8 cellular contexts compared by ENCODE assay signal in the genomic region with DNA sequence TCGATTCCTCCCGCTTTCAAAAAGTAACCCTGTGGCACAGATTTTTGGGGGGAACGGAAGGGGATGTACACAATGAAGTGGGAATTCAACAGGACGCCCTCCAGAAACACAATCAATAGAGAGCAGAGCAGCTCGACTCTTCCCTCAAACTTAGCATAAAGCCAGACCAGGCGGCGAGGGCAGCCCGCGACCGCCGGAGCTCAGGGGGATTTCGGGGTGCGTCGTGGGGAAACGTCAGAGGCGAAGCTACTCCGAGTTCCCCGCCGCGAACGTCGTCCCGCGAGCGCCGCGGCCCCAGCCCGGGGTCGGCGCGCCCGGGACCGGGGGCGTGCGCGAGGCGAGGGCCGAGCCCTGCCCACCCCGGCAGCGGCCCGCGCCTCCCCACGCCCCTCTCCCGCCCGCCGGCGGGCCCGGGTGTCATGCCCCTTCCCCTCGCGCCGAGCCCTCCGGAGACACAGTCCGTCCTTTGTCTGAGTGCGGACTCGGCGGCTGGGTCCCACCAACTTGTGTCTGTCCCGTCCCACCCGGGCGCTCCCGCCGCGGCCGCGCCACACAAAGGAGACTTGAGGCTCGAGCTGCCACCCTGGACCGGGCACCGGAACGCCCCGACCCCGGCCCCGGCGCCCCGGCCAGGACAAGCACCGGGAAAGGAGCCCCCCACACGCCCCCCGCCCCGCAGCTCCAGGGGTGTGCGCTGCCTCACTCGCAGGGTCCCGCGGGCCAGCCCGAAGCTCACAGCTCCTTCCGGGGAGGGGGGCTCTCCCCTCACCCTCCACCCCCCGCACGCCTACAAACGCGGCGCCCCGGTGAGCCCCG. TPM values are rescaled to one million over a fixed set of nuclear protein-coding genes. Genes with fewer than 3 reads are reported as not detected.
DNase-seq lines count a peak whose midpoint lies in the region; ATAC-seq and TF ChIP-seq lines count a peak whose summit lies in the region.

No MANE protein-coding gene starts in this region.

- TF ChIP-seq EP300 in gastroesophageal sphincter (IDR thresholded peaks at IDR 0.05) (no peak), suprapubic skin (IDR thresholded peaks at IDR 0.05) (no peak)

- peak overlapping the region; percentile 94 for H3K14ac ChIP-seq in neuronal stem cell (ENCODE audit: low read length)

- DNase-seq in NCI-H1694 (lab: John Stamatoyannopoulos, UW) (peak; percentile 47), NCI-H1694 treated with DMSO at 0.1 percent for 48 hours (lab: John Stamatoyannopoulos, UW) (no peak), neuronal stem cell (ENCODE audit: low spot score) (peak; percentile 44), suprapubic skin (ENCODE audit: low spot score in 2 of 2) (peak; percentile 79 to 83)
- DNase-seq in activated T-helper 9 cell treated with anti-CD3 and anti-CD28 coated beads, Interleukin-2, amount 50 U/mL, for 16 hours (ENCODE audit: low read depth): peak; percentile 41

- peaks cover 27% of the 10 kb centered on the region for H3K4me1 ChIP-seq in OCI-LY1 (ENCODE audit: insufficient read depth, low read length, severe bottlenecking)
- H3K4me1 ChIP-seq in gastroesophageal sphincter: peaks cover 0 to 16% (median 0%) of the 10 kb centered on the region in 3 donors
- peaks cover 1 to 10% of the 10 kb centered on the region in 2 donors for H3K4me1 ChIP-seq in neuronal stem cell (ENCODE audit: control insufficient read depth in 2 of 2, insufficient read depth in 1 of 2, low read depth in 1 of 2, low read length in 2 of 2)
- H3K4me1 ChIP-seq in suprapubic skin: peaks cover 16% of the 10 kb centered on the region

- no peak for TF ChIP-seq POLR2A in gastroesophageal sphincter (IDR thresholded peaks at IDR 0.05)
- TF ChIP-seq POLR2A in suprapubic skin (IDR thresholded peaks at IDR 0.05): no peak

- H3K4me3 ChIP-seq in OCI-LY1 (ENCODE audit: low read depth, low read length, poor library complexity, severe bottlenecking): peak overlapping the region; percentile 83
- H3K4me3 ChIP-seq in gastroesophageal sphincter: peak overlapping the region; percentile 45 to 95
- H3K4me3 ChIP-seq in neuronal stem cell (ENCODE audit: low read length in 2 of 2): peak overlapping the region; percentile 91 to 97
- H3K4me3 ChIP-seq in suprapubic skin: peak overlapping the region; percentile 99

- peak overlapping the region; percentile 91 for H2AK5ac ChIP-seq in neuronal stem cell (ENCODE audit: low read depth, low read length)

- H3K36me3 ChIP-seq in OCI-LY1 (ENCODE audit: insufficient read depth, low read length) (peaks cover 5% of the 10 kb centered on the region), gastroesophageal sphincter (no peaks in the 10 kb centered on the region), neuronal stem cell (replicated peaks in 1 of 2; ENCODE audit: control insufficient read depth in 2 of 2, insufficient read depth in 2 of 2, low read length in 2 of 2) (peaks cover 0 to 16% of the 10 kb centered on the region in 2 donors), suprapubic skin (no peaks in the 10 kb centered on the region)

- no peak overlapping the region for H2BK12ac ChIP-seq in neuronal stem cell (ENCODE audit: low read length)

- H4K91ac ChIP-seq in neuronal stem cell (ENCODE audit: low read depth, low read length, poor library complexity): no peak overlapping the region

- peaks cover 52% of the 10 kb centered on the region for H3K79me2 ChIP-seq in OCI-LY1 (ENCODE audit: insufficient read depth, low read length)

- peak overlapping the region; percentile 97 for H3K18ac ChIP-seq in neuronal stem cell (ENCODE audit: low read length)

- H2BK120ac ChIP-seq in neuronal stem cell (ENCODE audit: low read depth, low read length): no peak overlapping the region

- H2BK15ac ChIP-seq in neuronal stem cell (ENCODE audit: low read length): peak overlapping the region; percentile 54

- H3K9ac ChIP-seq in OCI-LY1 (ENCODE audit: low read length): peak overlapping the region; percentile 99
- H3K9ac ChIP-seq in neuronal stem cell (ENCODE audit: low read depth, low read length, poor library complexity): peak overlapping the region; percentile 95

- WGBS in gastroesophageal sphincter (ENCODE audit: low coverage in 1 of 2), 2 donors: 0% methylated on average over 3 to 5 of the region's 90 CpGs
- no CpG with 5 or more reads among the region's 90 CpGs for WGBS in neuronal stem cell (ENCODE audit: extremely low coverage in 2 of 2, insufficient read length in 2 of 2, insufficient replicate concordance in 1 of 2), 2 donors
- 0% methylated on average over 9 of the region's 90 CpGs for WGBS in suprapubic skin

- H3K4ac ChIP-seq in neuronal stem cell (ENCODE audit: low read length): no peak overlapping the region

- peaks cover 5% of the 10 kb centered on the region; the same call in 1 of the 2 replicates for H3F3A ChIP-seq in OCI-LY1 (ENCODE audit: insufficient read depth, low read length)

- H2AFZ ChIP-seq in OCI-LY1 (ENCODE audit: low read length) (no peak overlapping the region), neuronal stem cell (ENCODE audit: low read length) (peak overlapping the region; percentile 96)

- H4K20me1 ChIP-seq in OCI-LY1 (ENCODE audit: insufficient read depth, low read length): peaks cover 8% of the 10 kb centered on the region; the same call in 1 of the 2 replicates

- H3K9me3 ChIP-seq in OCI-LY1 (ENCODE audit: low read length) (no peaks in the 10 kb centered on the region), gastroesophageal sphincter (no peaks in the 10 kb centered on the region), neuronal stem cell (replicated peaks in 1 of 2; ENCODE audit: control insufficient read depth in 2 of 2, insufficient read depth in 1 of 2, low read depth in 1 of 2, low read length in 2 of 2) (no peaks in the 10 kb centered on the region), suprapubic skin (no peaks in the 10 kb centered on the region)

- H3K23ac ChIP-seq in neuronal stem cell (ENCODE audit: low read depth, low read length, poor library complexity): peak overlapping the region; percentile 93

- no peak overlapping the region for H4K8ac ChIP-seq in neuronal stem cell (ENCODE audit: low read depth, low read length)

- ATAC-seq in HG02885 (IDR thresholded peaks at IDR 0.05; ENCODE audit: poor library complexity, unreplicated experiment) (peak; percentile 27), gastroesophageal sphincter (peak; percentile 5)

- H3K27ac ChIP-seq in OCI-LY1 (ENCODE audit: low read depth, low read length, poor library complexity, severe bottlenecking) (peak overlapping the region; percentile 50), gastroesophageal sphincter (peak overlapping the region in 3 of 4 donors; percentile 90 to 97 (median 94)), neuronal stem cell (replicated peaks; ENCODE audit: low read length) (peak overlapping the region; percentile 79), suprapubic skin (peak overlapping the region; percentile 82)

- H3K9me2 ChIP-seq in OCI-LY1 (ENCODE audit: low read depth, low read length): no peaks in the 10 kb centered on the region

- TF ChIP-seq CTCF in OCI-LY1 (IDR thresholded peaks at IDR 0.05; ENCODE audit: low read length): no peak
- TF ChIP-seq CTCF in gastroesophageal sphincter (IDR thresholded peaks at IDR 0.05): no peak
- TF ChIP-seq CTCF in suprapubic skin (IDR thresholded peaks at IDR 0.05): no peak

- no peaks in the 10 kb centered on the region for H3K27me3 ChIP-seq in OCI-LY1 (ENCODE audit: insufficient read depth, low read length)
- H3K27me3 ChIP-seq in gastroesophageal sphincter: peaks cover 31% of the 10 kb centered on the region
- no peaks in the 10 kb centered on the region for H3K27me3 ChIP-seq in neuronal stem cell (ENCODE audit: control insufficient read depth in 3 of 3, insufficient read depth in 3 of 3, low read depth in 1 of 3, low read length in 3 of 3)
- H3K27me3 ChIP-seq in suprapubic skin: no peaks in the 10 kb centered on the region

- peaks cover 6% of the 10 kb centered on the region for H3K79me1 ChIP-seq in neuronal stem cell (ENCODE audit: low read depth, low read length)

- H2BK5ac ChIP-seq in neuronal stem cell (ENCODE audit: low read length): peak overlapping the region; percentile 96

- H3K4me2 ChIP-seq in OCI-LY1 (ENCODE audit: low read length) (peak overlapping the region; percentile 94), neuronal stem cell (ENCODE audit: insufficient read depth, low read length, poor library complexity, severe bottlenecking) (peak overlapping the region; percentile 69)

RNA-seq across cellular contexts. Expression of a gene that starts 0.7 kb away (rescaled TPM):
- total RNA-seq in gastroesophageal sphincter: 1 to 10 TPM in 1 of 4 donors, under 1 TPM in 3; 0.62 to 1.5 (median 0.65) TPM
- polyA plus RNA-seq in neuronal stem cell (2013, experiment 1 of 2): 65.4 TPM
- polyA plus RNA-seq in neuronal stem cell (2013, experiment 2 of 2): 66.8 TPM
- total RNA-seq in suprapubic skin: 10 to 100 TPM in 1 of 4 donors, 1 to 10 TPM in 3; 6.8 to 22.4 (median 8.2) TPM
